ENCODE assay signal across 8 cellular contexts in the genomic region with DNA sequence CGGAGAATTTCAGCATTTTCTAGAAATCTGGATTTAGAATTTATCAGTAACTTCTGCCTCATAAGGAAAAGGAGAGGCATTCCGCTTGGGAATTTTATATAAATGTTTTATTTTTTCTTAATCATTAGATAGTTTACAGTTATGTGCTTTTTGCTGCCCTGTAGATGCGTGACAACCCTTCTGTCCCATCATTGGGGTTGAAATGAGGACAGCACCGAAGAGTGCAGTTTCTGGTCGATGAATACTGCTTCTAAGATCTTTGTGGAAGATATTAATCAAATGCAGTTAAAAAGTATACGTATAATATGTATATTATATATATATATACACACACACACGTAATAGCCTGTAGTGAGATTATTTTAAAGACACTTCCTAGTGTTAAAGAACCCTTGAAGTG. TPM values are rescaled to one million over a fixed set of nuclear protein-coding genes. Genes with fewer than 3 reads are reported as not detected.
DNase-seq lines count a peak whose midpoint lies in the region; ATAC-seq, FAIRE-seq and TF ChIP-seq lines count a peak whose summit lies in the region.

No MANE protein-coding gene starts in this region.

- no peaks in the 10 kb centered on the region for H3K9me3 ChIP-seq in kidney (ENCODE audit: control insufficient read depth in 1 of 2, low read length in 2 of 2)
- no peaks in the 10 kb centered on the region for H3K9me3 ChIP-seq in thymus (ENCODE audit: control insufficient read depth)

- H3K27ac ChIP-seq in kidney (ENCODE audit: low read depth in 2 of 2, low read length in 2 of 2) (no peak overlapping the region), thymus (ENCODE audit: low read depth) (no peak overlapping the region)

- peak overlapping the region; percentile 93 for H3K4me3 Mint-ChIP-seq in activated naive CD4-positive, alpha-beta T cell treated with anti-CD3 and anti-CD28 coated beads for 36 hours
- H3K4me3 Mint-ChIP-seq in activated T-helper 2 cell treated with anti-CD3 and anti-CD28 coated beads, Interferon-gamma antibody, Interleukin-2, Interleukin-4, amounts not matched to agents 10 μg/mL and 5 μg/mL and 100 μg/mL, durations not matched to agents 14 hours and 24 hours and 36 hours (ENCODE audit: low read depth), result peak overlapping the region; percentile 100

- no peak for FAIRE-seq in kidney (lab: Jason Lieb, UNC)

- peak overlapping the region in 1 of 2 donors; percentile 73 for H3K9ac ChIP-seq in kidney (ENCODE audit: low read length in 2 of 2)

- intact Hi-C loops in activated naive CD4-positive, alpha-beta T cell treated with anti-CD3 and anti-CD28 coated beads for 36 hours (cut with micrococcal nuclease), result loop anchor here (5.0 kb wide), 3 partner anchors 480 to 880 kb away; no protein-coding TSS in a partner anchor
- intact Hi-C loops in activated T-helper 2 cell treated with anti-CD3 and anti-CD28 coated beads, Interferon-gamma antibody, Interleukin-2, Interleukin-4, amounts not matched to agents 10 μg/mL and 5 μg/mL and 100 μg/mL, durations not matched to agents 14 hours and 24 hours and 36 hours (cut with micrococcal nuclease), result loop anchor here (2.0 kb wide), 1 partner anchor 294 kb away; no protein-coding TSS in a partner anchor
- intact Hi-C loops in kidney (cut with DNase I), result no loop called here

- H3K27me3 Mint-ChIP-seq in activated naive CD4-positive, alpha-beta T cell treated with anti-CD3 and anti-CD28 coated beads for 36 hours (ENCODE audit: low read depth), result no peaks in the 10 kb centered on the region
- no peaks in the 10 kb centered on the region for H3K27me3 Mint-ChIP-seq in activated T-helper 2 cell treated with anti-CD3 and anti-CD28 coated beads, Interferon-gamma antibody, Interleukin-2, Interleukin-4, amounts not matched to agents 10 μg/mL and 5 μg/mL and 100 μg/mL, durations not matched to agents 14 hours and 24 hours and 36 hours (ENCODE audit: low read depth)

- H3K4me1 Mint-ChIP-seq in activated naive CD4-positive, alpha-beta T cell treated with anti-CD3 and anti-CD28 coated beads for 36 hours (ENCODE audit: low read depth), result peaks cover 40% of the 10 kb centered on the region
- peaks cover 40% of the 10 kb centered on the region for H3K4me1 Mint-ChIP-seq in activated T-helper 2 cell treated with anti-CD3 and anti-CD28 coated beads, Interferon-gamma antibody, Interleukin-2, Interleukin-4, amounts not matched to agents 10 μg/mL and 5 μg/mL and 100 μg/mL, durations not matched to agents 14 hours and 24 hours and 36 hours (ENCODE audit: low read depth)

- peak overlapping the region; percentile 92 for H3K27ac Mint-ChIP-seq in activated naive CD4-positive, alpha-beta T cell treated with anti-CD3 and anti-CD28 coated beads for 36 hours
- H3K27ac Mint-ChIP-seq in activated T-helper 2 cell treated with anti-CD3 and anti-CD28 coated beads, Interferon-gamma antibody, Interleukin-2, Interleukin-4, amounts not matched to agents 10 μg/mL and 5 μg/mL and 100 μg/mL, durations not matched to agents 14 hours and 24 hours and 36 hours, result peak overlapping the region; percentile 100

- DNase-seq in activated naive CD4-positive, alpha-beta T cell treated with anti-CD3 and anti-CD28 coated beads for 36 hours, result no peak
- no peak for DNase-seq in activated naive CD4-positive, alpha-beta T cell (lab: John Stamatoyannopoulos, UW)
- DNase-seq in activated T-helper 2 cell treated with anti-CD3 and anti-CD28 coated beads, Interferon-gamma antibody, Interleukin-2, Interleukin-4, amounts not matched to agents 10 μg/mL and 5 μg/mL and 100 μg/mL, durations not matched to agents 14 hours and 24 hours and 36 hours (ENCODE audit: low spot score), result no peak
- DNase-seq in kidney, result no peak
- DNase-seq in NOMO-1 (lab: John Stamatoyannopoulos, UW; ENCODE audit: unreplicated experiment in 2 of 2), result no peak

- ATAC-seq in HG03095 (IDR thresholded peaks at IDR 0.05; ENCODE audit: unreplicated experiment), result no peak
- ATAC-seq in HG03354 (IDR thresholded peaks at IDR 0.05; ENCODE audit: poor library complexity, severe bottlenecking, unreplicated experiment), result no peak

- WGBS in thymus, result 84% methylated on average over 7 of the region's 7 CpGs

- TF ChIP-seq CTCF in kidney (IDR thresholded peaks at IDR 0.05; ENCODE audit: borderline replicate concordance, extremely low read depth, insufficient read depth), result no peak

- no peaks in the 10 kb centered on the region for H3K27me3 ChIP-seq in thymus (ENCODE audit: control insufficient read depth, insufficient read depth)

- CTCF ChIA-PET in activated naive CD4-positive, alpha-beta T cell treated with anti-CD3 and anti-CD28 coated beads for 36 hours (lab: Charles Lee), result interaction anchor here (1.0 kb wide), 1 partner anchor 67 kb away, joined by 4 read pairs; no protein-coding TSS in a partner anchor

- peaks cover 9% of the 10 kb centered on the region for H3K36me3 Mint-ChIP-seq in activated naive CD4-positive, alpha-beta T cell treated with anti-CD3 and anti-CD28 coated beads for 36 hours (ENCODE audit: low read depth)
- peaks cover 66% of the 10 kb centered on the region for H3K36me3 Mint-ChIP-seq in activated T-helper 2 cell treated with anti-CD3 and anti-CD28 coated beads, Interferon-gamma antibody, Interleukin-2, Interleukin-4, amounts not matched to agents 10 μg/mL and 5 μg/mL and 100 μg/mL, durations not matched to agents 14 hours and 24 hours and 36 hours (ENCODE audit: low read depth)

- H3K4me3 ChIP-seq in kidney (ENCODE audit: low read length in 2 of 2) (peak overlapping the region; percentile 54 to 91), thymus (ENCODE audit: low read length) (peak overlapping the region; percentile 91)

- H3K4me1 ChIP-seq in kidney (ENCODE audit: control insufficient read depth in 1 of 2, insufficient read depth in 1 of 2, low read depth in 1 of 2, low read length in 2 of 2) (peaks cover 5% of the 10 kb centered on the region in 2 donors), thymus (ENCODE audit: control insufficient read depth, insufficient read depth, low read length) (peaks cover 5% of the 10 kb centered on the region)

- no peaks in the 10 kb centered on the region for H3K36me3 ChIP-seq in kidney (ENCODE audit: control insufficient read depth in 1 of 2, insufficient read depth in 2 of 2, low read length in 2 of 2)
- H3K36me3 ChIP-seq in thymus (ENCODE audit: control insufficient read depth, insufficient read depth), result no peaks in the 10 kb centered on the region

- peaks cover 4% of the 10 kb centered on the region for H3K9me3 Mint-ChIP-seq in activated naive CD4-positive, alpha-beta T cell treated with anti-CD3 and anti-CD28 coated beads for 36 hours
- peaks cover 11% of the 10 kb centered on the region for H3K9me3 Mint-ChIP-seq in activated T-helper 2 cell treated with anti-CD3 and anti-CD28 coated beads, Interferon-gamma antibody, Interleukin-2, Interleukin-4, amounts not matched to agents 10 μg/mL and 5 μg/mL and 100 μg/mL, durations not matched to agents 14 hours and 24 hours and 36 hours

RNA-seq across cellular contexts. Expression of gene RBPJ, which starts 1.5 kb away (rescaled TPM):
- 100 to 1,000 TPM; 114 to 118 TPM for total RNA-seq in activated naive CD4-positive, alpha-beta T cell treated with anti-CD3 and anti-CD28 coated beads for 36 hours
- total RNA-seq in activated T-helper 2 cell treated with anti-CD3 and anti-CD28 coated beads, Interferon-gamma antibody, Interleukin-2, Interleukin-4, amounts not matched to agents 10 μg/mL and 5 μg/mL and 100 μg/mL, durations not matched to agents 14 hours and 24 hours and 36 hours, result 527 and 540 TPM in 2 replicates
- 77.6 TPM for total RNA-seq in kidney
- 28.5 TPM for polyA plus RNA-seq in kidney (ENCODE audit: insufficient read depth, low read depth, low replicate concordance)
- 46.8 TPM for polyA plus RNA-seq in thymus
